Comparison of ENCODE assay signal across 9 cellular contexts in the genomic region with DNA sequence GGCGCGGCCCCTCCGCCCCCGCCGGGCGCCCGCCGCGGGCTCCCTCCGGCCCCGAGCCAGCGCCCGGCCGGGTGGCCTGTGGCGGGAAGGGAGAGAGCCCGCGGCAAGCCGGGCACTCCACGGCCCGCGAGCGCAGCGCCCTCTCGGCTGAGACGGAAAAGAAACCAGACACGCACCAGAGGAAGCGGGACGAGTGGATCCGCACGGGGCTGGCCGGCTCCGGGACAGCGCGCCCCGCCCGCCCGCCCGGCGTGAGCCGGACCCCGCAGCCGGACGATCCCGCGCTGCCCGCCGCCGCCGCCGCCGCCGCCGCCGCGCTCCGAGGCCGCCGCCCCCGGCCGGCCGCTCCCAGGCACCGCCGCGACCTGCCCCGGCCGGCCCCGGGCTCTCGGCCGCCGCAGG. TPM values are rescaled to one million over a fixed set of nuclear protein-coding genes. Genes with fewer than 3 reads are reported as not detected.
DNase-seq lines count a peak whose midpoint lies in the region; ATAC-seq, FAIRE-seq and TF ChIP-seq lines count a peak whose summit lies in the region.
"Had no signal": no experiment of that assay in that cellular context is flagged by ENCODE, and none has a peak within 500 bp of the region (broad histone marks: within the 10 kb centered on the region; RNA-seq: fewer than 3 reads in every experiment).

No MANE protein-coding gene starts in this region.

- H3K9ac ChIP-seq in OCI-LY1 (ENCODE audit: low read length) (no peak overlapping the region; the same call in 1 of the 2 replicates), GM12878 (ENCODE audit: control insufficient read depth, insufficient read depth, low read length) (peak overlapping the region; percentile 81)

- H3K4me1 ChIP-seq in OCI-LY1 (ENCODE audit: insufficient read depth, low read length, severe bottlenecking) = peaks cover 9% of the 10 kb centered on the region
- peaks cover 6% of the 10 kb centered on the region; the same call in 1 of the 2 replicates for H3K4me1 ChIP-seq in GM12878 (ENCODE audit: control insufficient read depth, insufficient read depth, low read length)
- peaks cover 0 to 39% (median 24%) of the 10 kb centered on the region in 4 donors for H3K4me1 ChIP-seq in transverse colon

- BruUV-seq in GM12878 (replicated peaks; lab: Mats Ljungman, UMichigan) = no TSS peak

- peak overlapping the region; percentile 64; the same call in 1 of the 2 replicates for H3K4me2 ChIP-seq in OCI-LY1 (ENCODE audit: low read length)
- peak overlapping the region; percentile 44; the same call in 1 of the 2 replicates for H3K4me2 ChIP-seq in GM12878 (ENCODE audit: control insufficient read depth, insufficient read depth)

- peak; percentile 23 for DNase-seq in HFFc6
- no peak for DNase-seq in GM12878 (ENCODE audit: low read depth, low spot score)
- no peak for DNase-seq in lower leg skin (ENCODE audit: low spot score in 2 of 2)
- DNase-seq in transverse colon = peak; percentile 39

- no peak for TF ChIP-seq CTCF in HFFc6 (IDR thresholded peaks at IDR 0.05)
- TF ChIP-seq CTCF in OCI-LY1 (IDR thresholded peaks at IDR 0.05; ENCODE audit: low read length) = no peak
- no peak for TF ChIP-seq CTCF in GM12878 (IDR thresholded peaks at IDR 0.05 in 2 of 3, conservative IDR thresholded peaks at IDR 0.05 in 1 of 3; ENCODE audit: control insufficient read depth in 2 of 3, extremely low read depth in 1 of 3, insufficient read depth in 1 of 3, low read depth in 3 of 3, low read length in 3 of 3)
- TF ChIP-seq CTCF in lower leg skin (IDR thresholded peaks at IDR 0.05) = no peak
- TF ChIP-seq CTCF in transverse colon (IDR thresholded peaks at IDR 0.05) = no peak

- peaks cover 28% of the 10 kb centered on the region for H3K36me3 Mint-ChIP-seq in HFFc6 (ENCODE audit: low read depth)
- H3K36me3 Mint-ChIP-seq: activated naive CD8-positive, alpha-beta T cell had no signal

- in situ Hi-C loops in GM12878 (cut with MboI) (no loop called here), transverse colon (cut with MboI; ENCODE audit: low pct_ligation_motif_present in 1 of 4, low pct_unique_long_range_greater_than_20kb in 1 of 4, low sequenced_read_pairs in 3 of 4) (loop anchor here in 1 of 4 donors (10.0 kb wide), 1 partner anchor 291 kb away; a partner anchor contains a TSS)

- intact Hi-C loops in GM12878 (cut with micrococcal nuclease; ENCODE audit: unreplicated experiment) = loop anchor here (5.0 to 10.0 kb wide), 4 partner anchors 204 to 359 kb away; a partner anchor contains a TSS
- intact Hi-C loops in lower leg skin (cut with DNase I; ENCODE audit: low total_unique reads) = no loop called here
- intact Hi-C loops in transverse colon (cut with DNase I; ENCODE audit: low total_unique reads) = no loop called here

- no peaks in the 10 kb centered on the region for H3F3A ChIP-seq in OCI-LY1 (ENCODE audit: insufficient read depth, low read length)

- 0 out of 2 replicates have a peak, but pooled peaks have one; percentile 11 for TF ChIP-seq POLR2A in GM12878 (IDR thresholded peaks at IDR 0.05; ENCODE audit: low read depth, low read length)
- no peak for TF ChIP-seq POLR2A in lower leg skin (IDR thresholded peaks at IDR 0.05)
- TF ChIP-seq POLR2A in transverse colon (IDR thresholded peaks at IDR 0.05) = no peak

- no peak for TF ChIP-seq RAD21 in GM12878 (IDR thresholded peaks at IDR 0.05; ENCODE audit: insufficient read depth, low read depth, low read length)

- H3K36me3 ChIP-seq in OCI-LY1 (ENCODE audit: insufficient read depth, low read length) (no peaks in the 10 kb centered on the region), GM12878 (ENCODE audit: control insufficient read depth in 2 of 2, insufficient read depth in 2 of 2, low read length in 1 of 2) (no peaks in the 10 kb centered on the region), transverse colon (no peaks in the 10 kb centered on the region)

- H2AFZ ChIP-seq in OCI-LY1 (ENCODE audit: low read length) (no peak overlapping the region), GM12878 (ENCODE audit: control insufficient read depth, low read depth, low read length) (no peak overlapping the region)

- H3K27me3 ChIP-seq in OCI-LY1 (ENCODE audit: insufficient read depth, low read length) (no peaks in the 10 kb centered on the region), GM12878 (replicated peaks in 1 of 2; ENCODE audit: control insufficient read depth in 2 of 2, insufficient read depth in 2 of 2, low read length in 1 of 2) (no peaks in the 10 kb centered on the region), transverse colon (no peaks in the 10 kb centered on the region)

- CTCF ChIA-PET in GM12878 (lab: Yijun Ruan, JAX) = interaction anchor here (1.1 to 3.7 kb wide), 4 partner anchors 17 to 108 kb away, joined by 3 to 13 read pairs (median 4); no protein-coding TSS in a partner anchor

- H3K9me3 ChIP-seq in OCI-LY1 (ENCODE audit: low read length) (no peaks in the 10 kb centered on the region), GM12878 (replicated peaks; ENCODE audit: control insufficient read depth, insufficient read depth, low read length) (no peaks in the 10 kb centered on the region), transverse colon (no peaks in the 10 kb centered on the region)

- peak overlapping the region; percentile 43 for H3K4me3 Mint-ChIP-seq in HFFc6

- peak overlapping the region; percentile 45; the same call in 1 of the 2 replicates for H3K27ac Mint-ChIP-seq in HFFc6

- POLR2A ChIA-PET in GM12878 (lab: Charles Lee) = interaction anchor here (0.7 to 4.6 kb wide), 7 partner anchors 8 to 206 kb away, joined by 3 to 37 read pairs (median 6); no protein-coding TSS in a partner anchor

- no peaks in the 10 kb centered on the region for H3K9me2 ChIP-seq in OCI-LY1 (ENCODE audit: low read depth, low read length)

- TF ChIP-seq EP300 in GM12878 (IDR thresholded peaks at IDR 0.05; ENCODE audit: borderline replicate concordance in 1 of 2, control insufficient read depth in 1 of 2, low read depth in 2 of 2, low read length in 2 of 2) (no peak), transverse colon (IDR thresholded peaks at IDR 0.05; ENCODE audit: low read depth) (no peak)

- H3K27ac ChIP-seq in OCI-LY1 (ENCODE audit: low read depth, low read length, poor library complexity, severe bottlenecking) (no peak overlapping the region), GM12878 (ENCODE audit: control insufficient read depth, insufficient read depth) (peak overlapping the region; percentile 72; the same call in 1 of the 2 replicates), transverse colon (peak overlapping the region; percentile 97 to 99 (median 98))

- H3K79me2 ChIP-seq in OCI-LY1 (ENCODE audit: insufficient read depth, low read length) = no peaks in the 10 kb centered on the region
- H3K79me2 ChIP-seq in GM12878 (ENCODE audit: control insufficient read depth, insufficient read depth, low read length) = peaks cover 8% of the 10 kb centered on the region

- FAIRE-seq in GM12878 (lab: Jason Lieb, UNC) = no peak

- peaks cover 9% of the 10 kb centered on the region for H3K4me1 Mint-ChIP-seq in HFFc6 (ENCODE audit: low read depth)

- ATAC-seq in GM18508 (IDR thresholded peaks at IDR 0.05; ENCODE audit: insufficient read depth, unreplicated experiment) = peak; percentile 5
- ATAC-seq in GM12878 = no peak
- no peak for ATAC-seq in activated CD4-positive, CD25-positive, alpha-beta regulatory T cell treated with anti-CD3 and anti-CD28 coated beads, Interleukin-2, amount 50 U/mL, for 24 hours
- ATAC-seq in GM21367 (IDR thresholded peaks at IDR 0.05; ENCODE audit: unreplicated experiment) = no peak

- H3K4me3 ChIP-seq in OCI-LY1 (ENCODE audit: low read depth, low read length, poor library complexity, severe bottlenecking) (peak overlapping the region; percentile 70), GM12878 (no peak overlapping the region), lower leg skin (ENCODE audit: low read depth, poor library complexity, severe bottlenecking) (peak overlapping the region; percentile 69), transverse colon (peak overlapping the region; percentile 69 to 93 (median 80))

- SMC1A ChIA-PET in GM12878 (lab: Charles Lee; ENCODE audit: uncharacterized antibody, unreplicated experiment) = interaction anchor here (1.0 to 6.8 kb wide), 6 partner anchors 14 to 207 kb away, joined by 3 to 63 read pairs (median 18); no protein-coding TSS in a partner anchor

- RAD21 ChIA-PET in GM12878 (lab: Charles Lee; ENCODE audit: unreplicated experiment) = interaction anchor here (0.6 to 3.5 kb wide), 13 partner anchors 14 to 229 kb away, joined by 3 to 32 read pairs (median 4); a partner anchor contains a TSS

- H3K9me3 Mint-ChIP-seq in HFFc6 = no peaks in the 10 kb centered on the region

- H4K20me1 ChIP-seq in OCI-LY1 (ENCODE audit: insufficient read depth, low read length) = no peaks in the 10 kb centered on the region
- H4K20me1 ChIP-seq in GM12878 (ENCODE audit: control insufficient read depth, insufficient read depth) = no peaks in the 10 kb centered on the region

- peaks cover 7% of the 10 kb centered on the region for H3K27me3 Mint-ChIP-seq in HFFc6 (ENCODE audit: insufficient read depth)
- H3K27me3 Mint-ChIP-seq: activated naive CD8-positive, alpha-beta T cell had no signal

- 3% methylated on average over 19 of the region's 70 CpGs for WGBS in GM12878 (ENCODE audit: insufficient coverage, insufficient replicate concordance, low lambda C conversion rate, missing lambda C conversion rate)
- WGBS in lower leg skin, 2 donors = 1% methylated on average over 27 of the region's 70 CpGs; no CpG with 5 or more reads in 1 of the 2 donors
- 1% methylated on average over 38 of the region's 70 CpGs; no CpG with 5 or more reads in 1 of the 2 donors for WGBS in transverse colon (ENCODE audit: low coverage in 1 of 2), 2 donors

RNA-seq across cellular contexts. Expression of a gene that starts 0.3 kb away (rescaled TPM):
- total RNA-seq in HFFc6 (2021; fragmentation: NEBNext Ultra II Directional; extraction: Animal tissue kit (Norgen Biotek cat#: 25700)) = 10 to 100 TPM; 71.4 to 94.1 (median 82.1) TPM
- total RNA-seq in GM12878 (2013; cell fraction: nucleolus; rRNA removed) = 415 and 429 TPM in 2 replicates
- total RNA-seq in GM12878 (2014; rRNA removed) (40.8 and 44.4 TPM in 2 replicates), GM12878 (2014; rRNA removed; fragmentation: Illumina TruSeq; extraction: Trizol) (56.7 and 61.5 TPM in 2 replicates), GM12878 (2021) (50.7 and 55.0 TPM in 2 replicates), lower leg skin (10 to 100 TPM; 26.5 to 43.6 (median 31.6) TPM), transverse colon (10 to 100 TPM; 62.8 to 94.1 (median 89.3) TPM)
- polyA plus RNA-seq in GM12878 (2011; ENCODE audit: low read depth) = 10.5 TPM
- polyA plus RNA-seq in GM12878 (2011; rRNA removed) (100 and 103 TPM in 2 replicates), GM12878 (2014; fragmentation: Illumina TruSeq; extraction: Trizol) (58.9 and 68.4 TPM in 2 replicates), GM12878 (2014; fragmentation: Nextera tagmentation; extraction: Ambion mirVana) (10 to 100 TPM; 11.7 to 12.2 TPM), GM12878 (2014; rRNA removed) (30.2 and 34.3 TPM in 2 replicates), GM12878 (2016; fragmentation: Nextera tagmentation; extraction: Ambion mirVana) (10 to 100 TPM; 12.7 to 14.6 TPM)
- 47.0 and 48.2 TPM in 2 replicates for polyA plus RNA-seq in GM12878 (2011; cell fraction: cytosol; rRNA removed)
- 161 and 233 TPM in 2 replicates for polyA plus RNA-seq in GM12878 (2011; cell fraction: nucleus; rRNA removed)
- polyA plus RNA-seq in GM12878 (2012) = 13.4 and 14.7 TPM in 2 replicates
- 96.1 and 161 TPM in 2 replicates for polyA minus RNA-seq in GM12878 (2011; rRNA and poly(A)+ RNA removed)
- polyA minus RNA-seq in GM12878 (2011; cell fraction: cytosol; rRNA and poly(A)+ RNA removed) = 36.5 and 64.2 TPM in 2 replicates
- polyA minus RNA-seq in GM12878 (2011; cell fraction: nucleus; rRNA and poly(A)+ RNA removed) = 123 and 145 TPM in 2 replicates

Comparison
In these comparisons a context has a peak if more than half of its experiments do, and no peak if none do; other contexts are left out.
1. DNase-seq: peak in HFFc6 (single experiment) and transverse colon (single experiment); none in GM12878 (single experiment) and lower leg skin (0 of 2).